26 cellular contexts compared by ENCODE assay signal in the genomic region with DNA sequence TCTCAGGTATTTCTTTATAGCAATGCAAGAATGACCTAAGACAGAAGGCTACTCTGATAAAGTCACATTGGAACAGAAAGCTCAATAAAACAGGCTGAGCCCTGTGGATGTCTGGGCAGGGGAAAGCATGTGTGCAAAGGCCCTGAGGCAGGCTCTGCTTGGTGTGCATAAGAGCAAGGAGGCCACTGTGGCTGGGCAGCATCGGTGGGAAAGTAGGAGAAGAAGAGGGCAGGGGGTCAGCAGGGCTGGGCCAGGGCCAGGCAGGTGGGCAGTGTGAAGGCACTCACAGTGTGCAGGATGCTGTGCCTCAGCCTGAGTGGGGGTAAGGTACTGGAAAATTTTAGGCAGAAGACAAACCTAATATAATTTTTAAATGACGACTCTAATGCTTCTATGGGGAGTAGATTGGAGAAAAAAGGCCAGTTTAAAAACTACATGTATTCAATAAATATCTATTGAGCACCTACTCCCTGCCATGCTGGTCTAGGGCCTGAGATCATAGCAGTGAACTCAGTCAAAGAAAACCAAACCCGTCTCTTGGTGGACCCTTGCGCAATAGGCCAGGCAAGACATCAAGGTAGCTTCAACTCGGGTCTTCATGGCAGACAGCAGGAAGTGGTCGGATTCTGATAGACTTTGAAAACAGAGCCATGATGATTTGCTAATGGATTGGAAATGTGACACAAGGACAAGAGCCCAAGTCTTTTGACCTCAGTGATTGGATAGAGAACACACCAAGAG.
"Had no signal": no experiment of that assay in that cellular context is flagged by ENCODE, and none has a peak within 500 bp of the region (broad histone marks: within the 10 kb centered on the region; RNA-seq: fewer than 3 reads in every experiment).

No MANE protein-coding gene starts in this region.

- H3K27ac ChIP-seq: body of pancreas, gastrocnemius medialis, parathyroid adenoma, tibial nerve had no signal

- H3K4me1 ChIP-seq: body of pancreas, gastrocnemius medialis, parathyroid adenoma, tibial nerve had no signal

- H2AFZ ChIP-seq: parathyroid adenoma had no signal

- DNase-seq: activated CD4-positive, alpha-beta T cell treated with anti-CD3 and anti-CD28 coated beads for 4 hours; activated CD4-positive, alpha-beta T cell treated with anti-CD3 and anti-CD28 coated beads, Interleukin-2, amount 50 U/mL, for 4 hours; activated CD4-positive, CD25-positive, alpha-beta regulatory T cell; activated CD8-positive, alpha-beta memory T cell treated with anti-CD3 and anti-CD28 coated beads, Interleukin-2, amount 50 U/mL, for 4 hours; activated naive CD4-positive, alpha-beta T cell treated with Interleukin-2 at 50 U/mL for 16 hours; activated T-cell treated with anti-CD3 and anti-CD28 coated beads, Interleukin-2, amount 50 U/mL, for 1 hour; body of pancreas; cerebellar nuclear complex; cortex of kidney; effector memory CD8-positive, alpha-beta T cell; erythroblast; gastrocnemius medialis; glutamatergic neuron; left cardiac atrium; midbrain; naive thymus-derived CD4-positive, alpha-beta T cell; occipital lobe; right cardiac atrium; stimulated activated CD4-positive, alpha-beta T cell treated with anti-CD3 and anti-CD28 coated beads, Interleukin-4, amount 100 ng/mL, for 24 hours had no signal

- H3K27me3 Mint-ChIP-seq: effector memory CD8-positive, alpha-beta T cell had no signal

- H3K27me3 ChIP-seq: body of pancreas, gastrocnemius medialis, tibial nerve had no signal

- H3K27ac Mint-ChIP-seq: activated naive CD8-positive, alpha-beta T cell; activated T-helper 2 cell treated with anti-CD3 and anti-CD28 coated beads, Interferon-gamma antibody, Interleukin-2, Interleukin-4, amounts not matched to agents 10 μg/mL and 5 μg/mL and 100 μg/mL, durations not matched to agents 14 hours and 24 hours and 36 hours; effector memory CD8-positive, alpha-beta T cell; stimulated activated effector memory CD8-positive, alpha-beta T cell treated with anti-CD3 and anti-CD28 coated beads, Interleukin-12 subunit alpha, Interleukin-12 subunit beta, amount 100 ng/mL, for 72 hours had no signal

- H3K4me1 Mint-ChIP-seq: stimulated activated effector memory CD8-positive, alpha-beta T cell treated with anti-CD3 and anti-CD28 coated beads, Interleukin-12 subunit alpha, Interleukin-12 subunit beta, amount 100 ng/mL, for 72 hours had no signal

- FAIRE-seq: keratinocyte, urothelium cell line had no signal

- ATAC-seq: body of pancreas; effector memory CD8-positive, alpha-beta T cell; gastrocnemius medialis; left cardiac atrium; naive thymus-derived CD4-positive, alpha-beta T cell; right cardiac atrium; stimulated activated effector memory CD8-positive, alpha-beta T cell treated with anti-CD3 and anti-CD28 coated beads, Interleukin-12 subunit alpha, Interleukin-12 subunit beta, amount 100 ng/mL, for 72 hours had no signal

- H3K4me3 ChIP-seq: body of pancreas, gastrocnemius medialis, tibial nerve had no signal

- H3K9me3 ChIP-seq: body of pancreas, gastrocnemius medialis had no signal

- H3K9ac ChIP-seq: parathyroid adenoma had no signal

- H3K9me3 Mint-ChIP-seq: activated T-helper 2 cell treated with anti-CD3 and anti-CD28 coated beads, Interferon-gamma antibody, Interleukin-2, Interleukin-4, amounts not matched to agents 10 μg/mL and 5 μg/mL and 100 μg/mL, durations not matched to agents 14 hours and 24 hours and 36 hours had no signal

- H3K36me3 ChIP-seq: gastrocnemius medialis, tibial nerve had no signal

- H3K36me3 Mint-ChIP-seq: activated naive CD8-positive, alpha-beta T cell; naive thymus-derived CD4-positive, alpha-beta T cell; stimulated activated effector memory CD8-positive, alpha-beta T cell treated with anti-CD3 and anti-CD28 coated beads, Interleukin-12 subunit alpha, Interleukin-12 subunit beta, amount 100 ng/mL, for 72 hours had no signal

- H3K4me3 Mint-ChIP-seq: activated naive CD8-positive, alpha-beta T cell; effector memory CD8-positive, alpha-beta T cell; naive thymus-derived CD4-positive, alpha-beta T cell; stimulated activated effector memory CD8-positive, alpha-beta T cell treated with anti-CD3 and anti-CD28 coated beads, Interleukin-12 subunit alpha, Interleukin-12 subunit beta, amount 100 ng/mL, for 72 hours had no signal
